ENCODE assay signal across 11 cellular contexts in the genomic region with DNA sequence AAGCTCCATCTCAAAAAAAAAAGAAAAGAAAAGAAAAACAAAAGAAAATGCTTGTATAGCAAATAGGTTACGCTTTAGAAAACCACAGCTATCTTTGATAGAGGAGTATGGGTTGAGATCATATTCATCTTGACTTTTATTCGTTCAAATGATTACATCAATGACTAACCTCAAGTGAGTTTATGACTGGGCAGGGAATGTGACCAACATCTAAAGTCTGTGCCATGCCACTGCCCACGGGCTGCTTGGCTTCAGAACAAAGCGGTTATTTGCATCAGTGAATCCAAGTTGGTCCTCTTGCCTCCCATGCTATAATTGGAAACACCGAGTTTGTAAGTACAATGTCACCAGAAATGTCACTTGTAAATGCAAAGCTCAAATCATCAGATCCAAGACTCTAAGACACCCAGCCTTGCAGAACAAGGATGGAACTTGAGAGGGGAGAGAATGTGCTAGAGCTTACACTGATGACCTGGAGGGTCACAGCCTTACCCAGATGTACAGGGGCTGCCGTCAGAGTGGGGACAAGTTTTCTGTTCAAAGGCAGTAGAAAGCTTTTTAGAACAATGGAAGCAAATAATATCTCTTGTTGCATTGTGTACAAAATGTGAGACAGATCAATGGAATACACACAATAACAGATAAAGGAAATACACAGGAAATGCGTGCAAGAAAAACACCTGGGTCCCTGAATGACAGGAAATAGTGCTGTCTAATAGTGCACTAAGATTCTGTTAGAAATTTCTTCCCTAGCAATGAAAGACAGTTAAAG. TPM values are rescaled to one million over a fixed set of nuclear protein-coding genes. Genes with fewer than 3 reads are reported as not detected.
A peak's percentile ranks its signal among the peaks of the same experiment; 100 is the strongest.
DNase-seq lines count a peak whose midpoint lies in the region; ATAC-seq and TF ChIP-seq lines count a peak whose summit lies in the region.
"Had no signal": no experiment of that assay in that cellular context is flagged by ENCODE, and none has a peak within 500 bp of the region (broad histone marks: within the 10 kb centered on the region; RNA-seq: fewer than 3 reads in every experiment).

No MANE protein-coding gene starts in this region.

- no peaks in the 10 kb centered on the region for H3K27me3 ChIP-seq in left ventricle myocardium inferior (ENCODE audit: low read depth)

- no peaks in the 10 kb centered on the region for H3K27me3 Mint-ChIP-seq in effector memory CD8-positive, alpha-beta T cell

- H3K4me3 ChIP-seq in left ventricle myocardium inferior: no peak overlapping the region

- peak overlapping the region; percentile 76 to 84 for H3K4me3 Mint-ChIP-seq in effector memory CD8-positive, alpha-beta T cell
- H3K4me3 Mint-ChIP-seq: nephron progenitor cell had no signal

- no peaks in the 10 kb centered on the region for H3K36me3 ChIP-seq in left ventricle myocardium inferior

- H3K9me3 ChIP-seq in left ventricle myocardium inferior (replicated peaks): no peaks in the 10 kb centered on the region

- DNase-seq in Right ventricle myocardium superior (no peak), left ventricle myocardium inferior (no peak), T follicular helper cell (ENCODE audit: low read depth) (peak; percentile 5), COLO668 (lab: John Stamatoyannopoulos, UW; ENCODE audit: unreplicated experiment) (no peak), HPDE6-E6E7 (ENCODE audit: extremely low spot score) (no peak)
- peak in 1 of 3 experiments; percentile 5 for DNase-seq in effector memory CD8-positive, alpha-beta T cell
- peak; percentile 4 for DNase-seq in stimulated activated naive CD4-positive, alpha-beta T cell treated with Interleukin-2 at 50 U/mL for 16 hours (lab: John Stamatoyannopoulos, UW)

- H3K27ac ChIP-seq in left ventricle myocardium inferior (replicated peaks): no peak overlapping the region
- H3K27ac ChIP-seq: KMS-11 had no signal

- H3K4me1 Mint-ChIP-seq in effector memory CD8-positive, alpha-beta T cell (ENCODE audit: low read depth in 2 of 2): peaks cover 10 to 13% of the 10 kb centered on the region in 2 donors

- no peak for TF ChIP-seq CTCF in left ventricle myocardium inferior (IDR thresholded peaks at IDR 0.05; ENCODE audit: borderline replicate concordance)

- H3K9me3 Mint-ChIP-seq in effector memory CD8-positive, alpha-beta T cell: no peaks in the 10 kb centered on the region

- peak; percentile 26 for ATAC-seq in Right ventricle myocardium superior (ENCODE audit: poor library complexity)
- ATAC-seq in effector memory CD8-positive, alpha-beta T cell (replicated peaks): peak; percentile 59
- ATAC-seq in HG03135 (IDR thresholded peaks at IDR 0.05; ENCODE audit: unreplicated experiment): no peak

- intact Hi-C loops in Right ventricle myocardium superior (cut with DNase I): no loop called here
- intact Hi-C loops in left ventricle myocardium inferior (cut with micrococcal nuclease): no loop called here

- peaks cover 10% of the 10 kb centered on the region for H3K4me1 ChIP-seq in left ventricle myocardium inferior

- peak overlapping the region; percentile 93 to 96 for H3K27ac Mint-ChIP-seq in effector memory CD8-positive, alpha-beta T cell
- H3K27ac Mint-ChIP-seq: nephron progenitor cell had no signal

- peaks cover 3% of the 10 kb centered on the region for H3K36me3 Mint-ChIP-seq in effector memory CD8-positive, alpha-beta T cell (ENCODE audit: insufficient read depth)

RNA-seq across cellular contexts. Expression of gene OPN1LW, which starts 8.4 kb away (rescaled TPM):
- total RNA-seq in Right ventricle myocardium superior (not detected), left ventricle myocardium inferior (not detected)
- total RNA-seq: skeletal muscle tissue had no signal

RNA-seq across cellular contexts. Expression of gene MECP2, which starts 38.1 kb away (rescaled TPM):
- total RNA-seq in Right ventricle myocardium superior (30.5 TPM), left ventricle myocardium inferior (28.3 TPM)

RNA-seq across cellular contexts. Expression of gene OPN1MW, which starts 46.8 kb away (rescaled TPM):
- total RNA-seq in Right ventricle myocardium superior (not detected), left ventricle myocardium inferior (not detected)
- total RNA-seq: skeletal muscle tissue had no signal

Comparison
In these comparisons a context has a peak if more than half of its experiments do, and no peak if none do; other contexts are left out.
1. DNase-seq: peak in T follicular helper cell (single experiment) and stimulated activated naive CD4-positive, alpha-beta T cell treated with Interleukin-2 at 50 U/mL for 16 hours (single experiment); none in Right ventricle myocardium superior (single experiment), left ventricle myocardium inferior (single experiment), COLO668 (single experiment) and HPDE6-E6E7 (single experiment).